1 cellular context compared by ENCODE assay signal in the genomic region with DNA sequence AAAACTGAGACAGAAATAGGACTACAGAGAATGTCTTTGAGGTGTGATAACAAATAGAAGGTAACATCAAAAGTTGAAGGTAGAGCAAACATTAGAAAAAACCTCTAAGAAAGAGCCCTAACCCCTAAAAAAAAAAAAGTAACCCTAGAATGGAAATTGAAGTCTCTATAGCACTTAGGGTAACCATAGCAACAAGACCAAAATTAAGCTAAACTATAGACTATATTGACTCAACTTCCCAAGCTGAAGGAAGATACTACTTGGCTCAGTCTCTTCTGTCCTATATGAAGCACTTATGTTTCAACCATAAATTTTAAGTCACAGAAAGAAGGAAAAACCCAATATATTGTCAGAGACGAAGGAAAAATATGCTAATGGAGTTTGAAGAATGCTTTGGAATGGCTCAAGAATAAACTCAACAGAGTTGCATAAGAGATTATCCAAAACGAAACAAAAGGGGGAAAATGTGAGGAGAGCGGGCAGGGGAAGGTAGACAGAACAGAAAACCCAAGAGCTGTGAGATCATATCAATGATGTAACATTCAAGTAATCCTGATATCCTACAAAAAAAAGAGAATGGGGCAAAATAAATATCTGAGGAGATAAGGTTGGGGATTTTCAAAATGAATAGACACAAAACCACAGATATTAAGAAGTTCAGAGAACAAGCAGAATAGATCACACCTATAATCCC.
TF ChIP-seq lines count a peak whose summit lies in the region.

No MANE protein-coding gene starts in this region.

TF ChIP-seq in GM12878, 131 proteins besides CTCF, POLR2A, EP300 and RAD21 (continued from another document):
- TF ChIP-seq, protein P1, sequence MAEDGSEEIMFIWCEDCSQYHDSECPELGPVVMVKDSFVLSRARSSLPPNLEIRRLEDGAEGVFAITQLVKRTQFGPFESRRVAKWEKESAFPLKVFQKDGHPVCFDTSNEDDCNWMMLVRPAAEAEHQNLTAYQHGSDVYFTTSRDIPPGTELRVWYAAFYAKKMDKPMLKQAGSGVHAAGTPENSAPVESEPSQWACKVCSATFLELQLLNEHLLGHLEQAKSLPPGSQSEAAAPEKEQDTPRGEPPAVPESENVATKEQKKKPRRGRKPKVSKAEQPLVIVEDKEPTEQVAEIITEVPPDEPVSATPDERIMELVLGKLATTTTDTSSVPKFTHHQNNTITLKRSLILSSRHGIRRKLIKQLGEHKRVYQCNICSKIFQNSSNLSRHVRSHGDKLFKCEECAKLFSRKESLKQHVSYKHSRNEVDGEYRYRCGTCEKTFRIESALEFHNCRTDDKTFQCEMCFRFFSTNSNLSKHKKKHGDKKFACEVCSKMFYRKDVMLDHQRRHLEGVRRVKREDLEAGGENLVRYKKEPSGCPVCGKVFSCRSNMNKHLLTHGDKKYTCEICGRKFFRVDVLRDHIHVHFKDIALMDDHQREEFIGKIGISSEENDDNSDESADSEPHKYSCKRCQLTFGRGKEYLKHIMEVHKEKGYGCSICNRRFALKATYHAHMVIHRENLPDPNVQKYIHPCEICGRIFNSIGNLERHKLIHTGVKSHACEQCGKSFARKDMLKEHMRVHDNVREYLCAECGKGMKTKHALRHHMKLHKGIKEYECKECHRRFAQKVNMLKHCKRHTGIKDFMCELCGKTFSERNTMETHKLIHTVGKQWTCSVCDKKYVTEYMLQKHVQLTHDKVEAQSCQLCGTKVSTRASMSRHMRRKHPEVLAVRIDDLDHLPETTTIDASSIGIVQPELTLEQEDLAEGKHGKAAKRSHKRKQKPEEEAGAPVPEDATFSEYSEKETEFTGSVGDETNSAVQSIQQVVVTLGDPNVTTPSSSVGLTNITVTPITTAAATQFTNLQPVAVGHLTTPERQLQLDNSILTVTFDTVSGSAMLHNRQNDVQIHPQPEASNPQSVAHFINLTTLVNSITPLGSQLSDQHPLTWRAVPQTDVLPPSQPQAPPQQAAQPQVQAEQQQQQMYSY (CRISPR knock-in tag; IDR thresholded peaks at IDR 0.05): no peak
- TF ChIP-seq, protein P2, sequence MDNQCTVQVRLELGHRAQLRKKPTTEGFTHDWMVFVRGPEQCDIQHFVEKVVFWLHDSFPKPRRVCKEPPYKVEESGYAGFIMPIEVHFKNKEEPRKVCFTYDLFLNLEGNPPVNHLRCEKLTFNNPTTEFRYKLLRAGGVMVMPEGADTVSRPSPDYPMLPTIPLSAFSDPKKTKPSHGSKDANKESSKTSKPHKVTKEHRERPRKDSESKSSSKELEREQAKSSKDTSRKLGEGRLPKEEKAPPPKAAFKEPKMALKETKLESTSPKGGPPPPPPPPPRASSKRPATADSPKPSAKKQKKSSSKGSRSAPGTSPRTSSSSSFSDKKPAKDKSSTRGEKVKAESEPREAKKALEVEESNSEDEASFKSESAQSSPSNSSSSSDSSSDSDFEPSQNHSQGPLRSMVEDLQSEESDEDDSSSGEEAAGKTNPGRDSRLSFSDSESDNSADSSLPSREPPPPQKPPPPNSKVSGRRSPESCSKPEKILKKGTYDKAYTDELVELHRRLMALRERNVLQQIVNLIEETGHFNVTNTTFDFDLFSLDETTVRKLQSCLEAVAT (IDR thresholded peaks at IDR 0.05): no peak
TF ChIP-seq in GM12878: peak in this region for 3.
